Comparison of ENCODE assay signal across 29 cellular contexts in genomic region chr3:27500051-27500450, GRCh38. TPM values are rescaled to one million over a fixed set of nuclear protein-coding genes. Genes with fewer than 3 reads are reported as not detected.
DNase-seq lines count a peak whose midpoint lies in the region; ATAC-seq and TF ChIP-seq lines count a peak whose summit lies in the region.
"Had no signal": no experiment of that assay in that cellular context is flagged by ENCODE, and none has a peak within 500 bp of the region (broad histone marks: within the 10 kb centered on the region; RNA-seq: fewer than 3 reads in every experiment).

No MANE protein-coding gene starts in this region.

- intact Hi-C loops in Panc1 (cut with micrococcal nuclease; ENCODE audit: unreplicated experiment), result no loop called here

- DNase-seq in SK-N-SH (no peak), Panc1 (ENCODE audit: low read depth, low spot score) (no peak), fibroblast of peridontal ligament (ENCODE audit: extremely low read depth) (peak; percentile 71), cerebellum (ENCODE audit: low spot score) (no peak), superior temporal gyrus (ENCODE audit: extremely low spot score) (no peak), caudate nucleus (lab: John Stamatoyannopoulos, UW) (no peak)
- DNase-seq in stimulated activated CD4-positive, alpha-beta T cell treated with anti-CD3 and anti-CD28 coated beads, Interleukin-15, amount 100 ng/mL, for 24 hours, result no peak
- DNase-seq: activated CD4-positive, alpha-beta T cell treated with anti-CD3 and anti-CD28 coated beads, Interleukin-2, amount 10 ng/mL, durations not matched to agents 24 days and 14 days; activated CD8-positive, alpha-beta memory T cell treated with anti-CD3 and anti-CD28 coated beads for 24 hours; activated T-cell treated with anti-CD3 and anti-CD28 coated beads for 4 hours; CD4-positive, CD25-positive, alpha-beta regulatory T cell; colonic mucosa; effector CD4-positive, alpha-beta T cell; foreskin melanocyte; NCI-H1092 treated with DMSO at 0.1 percent for 48 hours; NCI-H187; NCI-H82; occipital lobe; OCI-M1; psoas muscle; SHP77; sigmoid colon; substantia nigra; T-cell had no signal

- H3K79me2 ChIP-seq in SK-N-SH (ENCODE audit: insufficient read depth), result no peaks in the 10 kb centered on the region

- no TSS peak for BruUV-seq in Panc1 (replicated peaks; lab: Mats Ljungman, UMichigan)

- H4K20me1 ChIP-seq in SK-N-SH (ENCODE audit: insufficient read depth), result no peaks in the 10 kb centered on the region

- POLR2A ChIA-PET in SK-N-SH (lab: Yijun Ruan, JAX) (interaction anchor here (0.5 kb wide), 1 partner anchor 1095 kb away, joined by 3 read pairs; no protein-coding TSS in a partner anchor), Panc1 (lab: Charles Lee) (no interaction called here)

- H3K27ac ChIP-seq in SK-N-SH (ENCODE audit: low read depth in 2 of 2, low read length in 1 of 2) (no peak overlapping the region), Panc1 (ENCODE audit: low read length) (peak overlapping the region; percentile 52; the same call in 1 of the 2 replicates), caudate nucleus (ENCODE audit: low read depth, low read length) (no peak overlapping the region)
- H3K27ac ChIP-seq: colonic mucosa, psoas muscle, sigmoid colon had no signal

- H3K27me3 ChIP-seq in SK-N-SH (ENCODE audit: insufficient read depth) (no peaks in the 10 kb centered on the region), Panc1 (ENCODE audit: control insufficient read depth, insufficient read depth, low read length) (no peaks in the 10 kb centered on the region)
- H3K27me3 ChIP-seq: colonic mucosa, sigmoid colon had no signal

- no peak overlapping the region for H2AFZ ChIP-seq in SK-N-SH (ENCODE audit: low read depth)

- no peaks in the 10 kb centered on the region for H3K4me1 ChIP-seq in SK-N-SH (ENCODE audit: control insufficient read depth in 1 of 2, insufficient read depth in 2 of 2, low read depth in 1 of 2, low read length in 1 of 2)
- peaks cover 15% of the 10 kb centered on the region for H3K4me1 ChIP-seq in Panc1 (ENCODE audit: control insufficient read depth, insufficient read depth, low read length)
- H3K4me1 ChIP-seq: colonic mucosa, psoas muscle had no signal

- H3K9ac ChIP-seq in SK-N-SH, result no peak overlapping the region

- H3K9me2 ChIP-seq in SK-N-SH, result no peaks in the 10 kb centered on the region

- H3K9me3 ChIP-seq in SK-N-SH (no peaks in the 10 kb centered on the region), Panc1 (ENCODE audit: control insufficient read depth, insufficient read depth, low read depth, low read length) (no peaks in the 10 kb centered on the region)
- H3K9me3 ChIP-seq: colonic mucosa, psoas muscle, sigmoid colon had no signal

- H3K4me3 ChIP-seq in SK-N-SH (ENCODE audit: low read depth in 2 of 2, low read length in 1 of 2) (no peak overlapping the region), Panc1 (ENCODE audit: low read depth in 2 of 2, low read length in 2 of 2) (no peak overlapping the region)
- H3K4me3 ChIP-seq: colonic mucosa, psoas muscle, sigmoid colon had no signal

- no peak overlapping the region for H3K4me2 ChIP-seq in SK-N-SH

- CTCF ChIA-PET in SK-N-SH (lab: Yijun Ruan, JAX), result no interaction called here
- CTCF ChIA-PET in Panc1 (lab: Charles Lee), result no interaction called here

- TF ChIP-seq EP300 in SK-N-SH (IDR thresholded peaks at IDR 0.05; ENCODE audit: borderline replicate concordance in 1 of 2, low read depth in 1 of 2, low read length in 1 of 2), result no peak

- ATAC-seq in SK-N-SH treated with all-trans-retinoic acid at 6 μM for 48 hours, result no peak
- no peak for ATAC-seq in Panc1
- ATAC-seq: HCT116; natural killer cell treated with Interleukin-12 subunit alpha and Interleukin-12 subunit beta and Interleukin-15 and Interleukin-18, amount 100 ng/mL, for 72 hours; psoas muscle; stimulated activated memory B cell treated with anti-CD40 and anti-IgM and Interleukin-4, amounts not matched to agents 10 μg/mL and 1 μg/mL and 100 μg/mL, for 72 hours; T-cell; WTC11 had no signal

- TF ChIP-seq RAD21 in SK-N-SH (IDR thresholded peaks at IDR 0.05; ENCODE audit: low read length), result no peak

- WGBS in SK-N-SH (ENCODE audit: low lambda C conversion rate), result 80% methylated on average over 1 of the region's 1 CpG

- H3K36me3 ChIP-seq in SK-N-SH (replicated peaks in 1 of 2; ENCODE audit: control insufficient read depth in 1 of 2, insufficient read depth in 2 of 2, low read length in 1 of 2), result no peaks in the 10 kb centered on the region
- H3K36me3 ChIP-seq in Panc1 (ENCODE audit: control insufficient read depth, insufficient read depth, low read length), result no peaks in the 10 kb centered on the region
- H3K36me3 ChIP-seq: colonic mucosa, sigmoid colon had no signal

- TF ChIP-seq CTCF in SK-N-SH (IDR thresholded peaks at IDR 0.05) (no peak), Panc1 (IDR thresholded peaks at IDR 0.05) (no peak)

- in situ Hi-C loops in Panc1 (cut with HindIII; ENCODE audit: low pct_unique_long_range_greater_than_20kb, low sequenced_read_pairs), result no loop called here

- no peaks in the 10 kb centered on the region for H3F3A ChIP-seq in SK-N-SH (replicated peaks; ENCODE audit: insufficient read depth)

TF ChIP-seq in SK-N-SH treated with all-trans-retinoic acid at 6 μM for 48 hours, 23 proteins besides CTCF, POLR2A, EP300 and RAD21 (continues in another document):
- no peak for TF ChIP-seq ZFP30 (CRISPR knock-in tag; IDR thresholded peaks at IDR 0.05)
- no peak for TF ChIP-seq POU6F1 (CRISPR knock-in tag; IDR thresholded peaks at IDR 0.05; ENCODE audit: borderline replicate concordance, low read depth)
- no peak for TF ChIP-seq CREB5 (CRISPR knock-in tag; IDR thresholded peaks at IDR 0.05; ENCODE audit: low read depth)
- TF ChIP-seq TOX (CRISPR knock-in tag; IDR thresholded peaks at IDR 0.05; ENCODE audit: borderline replicate concordance), result no peak
- peak; percentile 42; the same call in 1 of the 2 replicates for TF ChIP-seq ISL1 (CRISPR knock-in tag; IDR thresholded peaks at IDR 0.05)
- TF ChIP-seq ZNF8 (CRISPR knock-in tag; IDR thresholded peaks at IDR 0.05), result no peak

TF ChIP-seq in SK-N-SH, 30 proteins besides CTCF, POLR2A, EP300 and RAD21:
- TF ChIP-seq GATA2 (CRISPR knock-in tag; IDR thresholded peaks at IDR 0.05) (no peak), RFX5 (IDR thresholded peaks at IDR 0.05; ENCODE audit: low read length) (no peak), RCOR1 (IDR thresholded peaks at IDR 0.05; ENCODE audit: low read length) (no peak), ZBTB33 (IDR thresholded peaks at IDR 0.05; ENCODE audit: borderline replicate concordance, low read depth) (no peak), RXRA (IDR thresholded peaks at IDR 0.05; ENCODE audit: borderline replicate concordance, low read depth) (no peak), FOSL2 (IDR thresholded peaks at IDR 0.05; ENCODE audit: borderline replicate concordance, low read depth) (no peak), CHD2 (IDR thresholded peaks at IDR 0.05; ENCODE audit: low read length, partially characterized antibody) (no peak), SMC3 (IDR thresholded peaks at IDR 0.05; ENCODE audit: low read depth, low read length) (no peak), IRF3 (IDR thresholded peaks at IDR 0.05; ENCODE audit: low read depth, low read length) (no peak), POLR2AphosphoS5 (IDR thresholded peaks at IDR 0.05; ENCODE audit: low read depth, low read length) (no peak), USF1 (IDR thresholded peaks at IDR 0.05; ENCODE audit: borderline replicate concordance, low read depth) (no peak), EZH2phosphoT487 (IDR thresholded peaks at IDR 0.05; ENCODE audit: borderline replicate concordance, low read depth) (no peak), MAX (IDR thresholded peaks at IDR 0.05; ENCODE audit: low read depth) (no peak), NFIC (IDR thresholded peaks at IDR 0.05; ENCODE audit: borderline replicate concordance) (no peak), FOXM1 (IDR thresholded peaks at IDR 0.05; ENCODE audit: low read depth) (no peak), FOXJ3 (CRISPR knock-in tag; IDR thresholded peaks at IDR 0.05) (no peak)
TF ChIP-seq in SK-N-SH: peak in this region for 0.

RNA-seq across cellular contexts. Expression of gene SLC4A7, which starts 15.9 kb away (rescaled TPM):
- 3.9 and 5.9 TPM in 2 replicates for polyA plus RNA-seq in SK-N-SH (2012; rRNA removed)
- 4.3 and 4.8 TPM in 2 replicates for polyA plus RNA-seq in SK-N-SH (2012; cell fraction: cytosol; rRNA removed)
- 7.9 and 18.4 TPM in 2 replicates for polyA plus RNA-seq in SK-N-SH (2012; cell fraction: nucleus; rRNA removed)
- total RNA-seq in Panc1 (2021; ENCODE audit: unreplicated experiment) (99.4 TPM), cerebellum (206 TPM)
- 23.4 TPM for polyA plus RNA-seq in Panc1 (2012; ENCODE audit: insufficient read length)
